Comparison of ENCODE assay signal across 9 cellular contexts in genomic region chr18:13376841-13377351, GRCh38.
A peak's percentile ranks its signal among the peaks of the same experiment; 100 is the strongest.
DNase-seq lines count a peak whose midpoint lies in the region; ATAC-seq, FAIRE-seq and TF ChIP-seq lines count a peak whose summit lies in the region.
"Had no signal": no experiment of that assay in that cellular context is flagged by ENCODE, and none has a peak within 500 bp of the region (broad histone marks: within the 10 kb centered on the region; RNA-seq: fewer than 3 reads in every experiment).

No MANE protein-coding gene starts in this region.

- H3K4me1 ChIP-seq in ascending aorta, result peaks cover 6 to 46% of the 10 kb centered on the region in 2 donors

- ATAC-seq in GM18870 (IDR thresholded peaks at IDR 0.05; ENCODE audit: unreplicated experiment) (peak; percentile 34), HG03280 (IDR thresholded peaks at IDR 0.05; ENCODE audit: unreplicated experiment) (no peak)

- no peak for FAIRE-seq in H54 (lab: Jason Lieb, UNC)

- H3K36me3 ChIP-seq in ascending aorta, result no peaks in the 10 kb centered on the region

- H3K27ac ChIP-seq in ascending aorta, result peak overlapping the region; percentile 69 to 73

- no peak overlapping the region for H3K4me3 ChIP-seq in ascending aorta
- H3K4me3 ChIP-seq: lung had no signal

- H3K9me3 ChIP-seq in ascending aorta, result no peaks in the 10 kb centered on the region

- DNase-seq in activated CD4-positive, alpha-beta T cell treated with anti-CD3 and anti-CD28 coated beads, Interleukin-2, amount 50 U/mL, for 4 hours, result peak; percentile 59 to 68
- DNase-seq in ascending aorta (ENCODE audit: low spot score in 2 of 2), result no peak
- peak; percentile 52 for DNase-seq in stimulated activated CD4-positive, alpha-beta T cell treated with anti-CD3 and anti-CD28 coated beads, Interleukin-2, amount 100 ng/mL, for 4 hours (ENCODE audit: low read depth)
- DNase-seq in DMS53 (lab: John Stamatoyannopoulos, UW), result no peak
- DNase-seq in H54 (ENCODE audit: insufficient read length, low spot score), result no peak
- DNase-seq in COLO668 (lab: John Stamatoyannopoulos, UW; ENCODE audit: unreplicated experiment), result no peak

- H3K27me3 ChIP-seq in ascending aorta, result no peaks in the 10 kb centered on the region

- TF ChIP-seq POLR2A in H54 (IDR thresholded peaks at IDR 0.05; ENCODE audit: low read depth, low read length), result no peak

- no peak for TF ChIP-seq CTCF in ascending aorta (IDR thresholded peaks at IDR 0.05)

- intact Hi-C loops in ascending aorta (cut with DNase I), result no loop called here

Comparison
In these comparisons a context has a peak if more than half of its experiments do, and no peak if none do; other contexts are left out.
1. DNase-seq: peak in activated CD4-positive, alpha-beta T cell treated with anti-CD3 and anti-CD28 coated beads, Interleukin-2, amount 50 U/mL, for 4 hours (2 of 2) and stimulated activated CD4-positive, alpha-beta T cell treated with anti-CD3 and anti-CD28 coated beads, Interleukin-2, amount 100 ng/mL, for 4 hours (single experiment); none in ascending aorta (0 of 2), DMS53 (single experiment), H54 (single experiment) and COLO668 (single experiment).